Comparison of ENCODE assay signal across 19 cellular contexts in the genomic region with DNA sequence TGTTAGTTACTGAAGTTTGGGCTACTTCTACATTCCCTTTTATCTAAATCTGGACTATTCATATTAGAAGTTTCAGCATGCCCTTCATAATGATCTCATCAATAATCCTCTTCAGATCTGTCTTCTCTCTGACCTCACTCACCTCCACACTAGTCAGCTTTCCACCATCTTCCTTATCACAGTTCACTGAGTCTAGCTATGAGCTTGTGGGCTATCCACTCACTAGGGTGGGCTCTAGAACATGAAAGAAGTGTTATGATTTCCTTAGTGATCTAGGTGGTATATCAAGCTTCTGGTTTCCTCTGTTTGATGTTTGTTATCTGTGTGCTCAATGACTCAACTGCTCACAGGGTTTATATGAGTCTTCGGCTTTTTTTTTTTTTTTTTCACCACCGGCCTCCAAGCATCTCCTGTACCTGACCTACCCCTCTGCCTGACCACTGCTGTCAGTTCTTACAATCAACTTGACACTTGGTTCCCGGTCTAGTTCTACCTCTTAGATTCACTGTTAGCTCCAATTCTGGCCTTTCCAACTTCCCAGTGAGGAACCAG.
"Had no signal": no experiment of that assay in that cellular context is flagged by ENCODE, and none has a peak within 500 bp of the region (broad histone marks: within the 10 kb centered on the region; RNA-seq: fewer than 3 reads in every experiment).

No MANE protein-coding gene starts in this region.

- H3K27me3 ChIP-seq: dorsolateral prefrontal cortex, esophagus muscularis mucosa, neutrophil, right atrium auricular region, spleen, suprapubic skin, upper lobe of left lung had no signal

- DNase-seq: activated CD4-positive, alpha-beta T cell treated with anti-CD3 and anti-CD28 coated beads for 48 hours; activated CD8-positive, alpha-beta memory T cell treated with anti-CD3 and anti-CD28 coated beads, Interleukin-2, amount 50 U/mL, for 48 hours; activated CD8-positive, alpha-beta T cell treated with anti-CD3 and anti-CD28 coated beads, Interleukin-2, amount 10 ng/mL, durations not matched to agents 7 days and 5 days; activated naive CD4-positive, alpha-beta T cell treated with anti-CD3 and anti-CD28 coated beads, Interleukin-2, amount 10 ng/mL, durations not matched to agents 7 days and 5 days; dorsolateral prefrontal cortex; glutamatergic neuron; immature natural killer cell; naive thymus-derived CD8-positive, alpha-beta T cell; posterior cingulate gyrus; spleen; stimulated activated CD4-positive, alpha-beta T cell treated with anti-CD3 and anti-CD28 coated beads, Interleukin-2, amount 100 ng/mL, for 24 hours; stimulated activated naive CD4-positive, alpha-beta T cell; T-helper 17 cell; upper lobe of left lung had no signal

- H3K9me3 Mint-ChIP-seq: activated naive CD4-positive, alpha-beta T cell treated with anti-CD3 and anti-CD28 coated beads, Interleukin-2, amount 10 ng/mL, durations not matched to agents 7 days and 5 days had no signal

- H3K4me3 ChIP-seq: dorsolateral prefrontal cortex, esophagus muscularis mucosa, right atrium auricular region, spleen, suprapubic skin, upper lobe of left lung had no signal

- H3K27me3 Mint-ChIP-seq: activated naive CD4-positive, alpha-beta T cell treated with anti-CD3 and anti-CD28 coated beads, Interleukin-2, amount 10 ng/mL, durations not matched to agents 7 days and 5 days; naive thymus-derived CD8-positive, alpha-beta T cell; T-helper 17 cell had no signal

- H3K4me1 ChIP-seq: right atrium auricular region, upper lobe of left lung had no signal

- H3K4me1 Mint-ChIP-seq: activated naive CD4-positive, alpha-beta T cell treated with anti-CD3 and anti-CD28 coated beads, Interleukin-2, amount 10 ng/mL, durations not matched to agents 7 days and 5 days; T-helper 17 cell; WTC11 had no signal

- ATAC-seq: activated CD8-positive, alpha-beta T cell treated with anti-CD3 and anti-CD28 coated beads, Interleukin-2, amount 10 ng/mL, durations not matched to agents 7 days and 5 days; naive thymus-derived CD8-positive, alpha-beta T cell; T-helper 17 cell; WTC11 had no signal

- H3K27ac Mint-ChIP-seq: activated CD8-positive, alpha-beta T cell treated with anti-CD3 and anti-CD28 coated beads, Interleukin-2, amount 10 ng/mL, durations not matched to agents 7 days and 5 days; activated naive CD4-positive, alpha-beta T cell treated with anti-CD3 and anti-CD28 coated beads, Interleukin-2, amount 10 ng/mL, durations not matched to agents 7 days and 5 days; immature natural killer cell; T-helper 17 cell; WTC11 had no signal

- H3K27ac ChIP-seq: dorsolateral prefrontal cortex, esophagus muscularis mucosa, neutrophil, right atrium auricular region, spleen, suprapubic skin, upper lobe of left lung had no signal

- H3K4me3 Mint-ChIP-seq: activated CD8-positive, alpha-beta T cell treated with anti-CD3 and anti-CD28 coated beads, Interleukin-2, amount 10 ng/mL, durations not matched to agents 7 days and 5 days; activated naive CD4-positive, alpha-beta T cell treated with anti-CD3 and anti-CD28 coated beads, Interleukin-2, amount 10 ng/mL, durations not matched to agents 7 days and 5 days; immature natural killer cell; naive thymus-derived CD8-positive, alpha-beta T cell; T-helper 17 cell; WTC11 had no signal

- H3K36me3 ChIP-seq: neutrophil, right atrium auricular region had no signal

- H3K9me3 ChIP-seq: esophagus muscularis mucosa, neutrophil, right atrium auricular region, spleen, suprapubic skin, upper lobe of left lung had no signal
